Comparison of ENCODE assay signal across 26 cellular contexts in genomic region chr15:65344909-65345275, GRCh38. TPM values are rescaled to one million over a fixed set of nuclear protein-coding genes. Genes with fewer than 3 reads are reported as not detected.
"Had no signal": no experiment of that assay in that cellular context is flagged by ENCODE, and none has a peak within 500 bp of the region (broad histone marks: within the 10 kb centered on the region; RNA-seq: fewer than 3 reads in every experiment).

No MANE protein-coding gene starts in this region.

- H3K4me1 ChIP-seq: prostate gland had no signal

- H3K4me3 ChIP-seq: coronary artery, prostate gland, skin epidermis, thoracic aorta had no signal

- H3K9me3 ChIP-seq: prostate gland, thoracic aorta had no signal

- H3K36me3 ChIP-seq: brain microvascular endothelial cell, prostate gland, thoracic aorta had no signal

- H3K27ac ChIP-seq: brain microvascular endothelial cell, coronary artery, prostate gland, skin epidermis, thoracic aorta had no signal

- ATAC-seq: activated CD8-positive, alpha-beta memory T cell treated with anti-CD3 and anti-CD28 coated beads, Interleukin-2, amount 10 ng/mL, durations not matched to agents 7 days and 5 days; activated naive CD8-positive, alpha-beta T cell treated with anti-CD3 and anti-CD28 coated beads, Interleukin-2, amount 50 U/mL, for 24 hours; right cardiac atrium; stimulated activated naive CD8-positive, alpha-beta T cell treated with anti-CD3 and anti-CD28 coated beads, Interleukin-15, amount 100 ng/mL, for 72 hours; WTC11 had no signal

- DNase-seq: activated CD4-positive, alpha-beta memory T cell treated with anti-CD3 and anti-CD28 coated beads for 36 hours; activated CD4-positive, alpha-beta T cell treated with anti-CD3 and anti-CD28 coated beads for 4 hours; activated CD8-positive, alpha-beta memory T cell treated with anti-CD3 and anti-CD28 coated beads, Interleukin-2, amount 10 ng/mL, durations not matched to agents 7 days and 5 days; activated naive CD4-positive, alpha-beta T cell treated with Interleukin-2 at 50 U/mL for 16 hours; activated naive CD8-positive, alpha-beta T cell treated with anti-CD3 and anti-CD28 coated beads, Interleukin-2, amount 50 U/mL, for 24 hours; activated T-cell treated with anti-CD3 and anti-CD28 coated beads, Interleukin-2, amount 50 U/mL, for 1 hour; brain microvascular endothelial cell; islet precursor cell; naive B cell; right cardiac atrium; stimulated activated CD4-positive, alpha-beta T cell treated with anti-CD3 and anti-CD28 coated beads, Interleukin-4, amount 100 ng/mL, for 1 hour; stimulated activated naive CD8-positive, alpha-beta T cell treated with anti-CD3 and anti-CD28 coated beads, Interleukin-15, amount 100 ng/mL, for 72 hours had no signal

- FAIRE-seq: endometrium, TTC549 had no signal

- H3K27me3 ChIP-seq: brain microvascular endothelial cell had no signal

RNA-seq across cellular contexts. Expression of gene IGDCC3, which starts 32.9 kb away (rescaled TPM):
- total RNA-seq: activated CD4-positive, alpha-beta memory T cell treated with anti-CD3 and anti-CD28 coated beads for 36 hours; activated CD8-positive, alpha-beta memory T cell treated with anti-CD3 and anti-CD28 coated beads, Interleukin-2, amount 10 ng/mL, durations not matched to agents 7 days and 5 days; activated T-helper 2 cell treated with anti-CD3 and anti-CD28 coated beads, Interferon-gamma antibody, Interleukin-2, Interleukin-4, amounts not matched to agents 10 μg/mL and 5 μg/mL and 100 μg/mL, durations not matched to agents 14 hours and 24 hours and 36 hours; aorta; lung microvascular endothelial cell; mononuclear cell; thoracic aorta had no signal
- polyA plus RNA-seq: aorta had no signal

RNA-seq across cellular contexts. Expression of gene RNU5B-1, which starts 40.4 kb away (rescaled TPM):
- total RNA-seq: activated CD4-positive, alpha-beta memory T cell treated with anti-CD3 and anti-CD28 coated beads for 36 hours; activated T-helper 2 cell treated with anti-CD3 and anti-CD28 coated beads, Interferon-gamma antibody, Interleukin-2, Interleukin-4, amounts not matched to agents 10 μg/mL and 5 μg/mL and 100 μg/mL, durations not matched to agents 14 hours and 24 hours and 36 hours; lung microvascular endothelial cell; mononuclear cell; prostate gland; thoracic aorta; ureter; WTC11 had no signal
- polyA plus RNA-seq: aorta, right cardiac atrium had no signal

RNA-seq across cellular contexts. Expression of gene RNU5A-1, which starts 49.0 kb away (rescaled TPM):
- total RNA-seq: activated CD4-positive, alpha-beta memory T cell treated with anti-CD3 and anti-CD28 coated beads for 36 hours; activated CD8-positive, alpha-beta memory T cell treated with anti-CD3 and anti-CD28 coated beads, Interleukin-2, amount 10 ng/mL, durations not matched to agents 7 days and 5 days; activated T-helper 2 cell treated with anti-CD3 and anti-CD28 coated beads, Interferon-gamma antibody, Interleukin-2, Interleukin-4, amounts not matched to agents 10 μg/mL and 5 μg/mL and 100 μg/mL, durations not matched to agents 14 hours and 24 hours and 36 hours; aorta; esophagus mucosa; lung microvascular endothelial cell; mononuclear cell; osteocyte; prostate gland; thoracic aorta; ureter; WTC11 had no signal
- polyA plus RNA-seq: aorta, right cardiac atrium had no signal
